In the genomic region with DNA sequence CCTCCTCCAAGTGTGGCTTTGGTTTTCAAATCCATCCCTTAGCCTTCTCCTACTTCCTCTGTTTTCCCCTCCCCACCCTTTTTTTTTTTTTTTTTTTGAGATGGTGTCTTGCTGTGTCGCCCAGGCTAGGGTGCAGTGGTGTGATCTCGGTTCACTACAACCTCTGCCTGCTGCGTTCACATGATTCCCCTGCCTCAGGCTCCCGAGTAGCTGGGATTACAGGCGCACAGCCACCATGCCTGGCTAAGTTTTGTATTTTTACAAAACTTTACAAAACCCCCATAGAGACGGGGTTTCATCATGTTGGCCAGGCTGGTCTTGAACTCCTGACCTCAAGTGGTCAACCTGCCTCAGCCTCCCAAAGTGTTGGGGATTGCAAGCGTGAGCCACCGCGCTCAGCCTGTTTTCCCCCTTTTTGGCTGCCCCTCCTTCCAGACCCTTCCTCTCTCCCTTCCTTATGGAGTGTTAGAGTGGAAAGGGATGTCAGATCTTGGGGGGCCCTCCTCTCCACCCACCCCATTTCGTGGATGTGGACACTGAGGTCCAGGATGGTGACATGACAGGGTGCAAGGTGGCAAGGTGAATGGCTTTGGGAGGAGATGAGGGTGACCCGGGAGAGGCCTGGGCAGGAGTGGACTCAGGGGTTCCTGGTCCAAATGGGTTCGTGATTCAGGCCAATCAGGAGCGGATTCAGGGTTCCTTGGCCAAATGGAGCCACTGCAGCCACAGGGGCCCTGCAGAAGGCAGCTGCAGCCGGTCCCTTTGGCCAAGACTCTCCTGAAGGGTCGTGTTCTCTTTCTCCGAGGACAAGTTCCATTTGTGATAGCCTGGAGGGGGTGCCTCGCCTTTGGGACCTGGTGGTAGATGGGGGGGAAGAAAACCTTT, we compare ENCODE assay signal across 16 cellular contexts. TPM values are rescaled to one million over a fixed set of nuclear protein-coding genes. Genes with fewer than 3 reads are reported as not detected.
DNase-seq lines count a peak whose midpoint lies in the region; ATAC-seq, FAIRE-seq and TF ChIP-seq lines count a peak whose summit lies in the region.
"Had no signal": no experiment of that assay in that cellular context is flagged by ENCODE, and none has a peak within 500 bp of the region (broad histone marks: within the 10 kb centered on the region; RNA-seq: fewer than 3 reads in every experiment).

No MANE protein-coding gene starts in this region.

- in situ Hi-C loops in GM12878 (cut with MboI) = no loop called here

- no peak overlapping the region for H3K4me3 ChIP-seq in AG04450 (ENCODE audit: low read depth, low read length)
- no peak overlapping the region for H3K4me3 ChIP-seq in GM12878
- H3K4me3 ChIP-seq in osteoblast (ENCODE audit: insufficient read depth, low read length) = no peak overlapping the region
- H3K4me3 ChIP-seq: HAP-1, lung, SK-N-MC had no signal

- H3K4me1 ChIP-seq in H9 (ENCODE audit: insufficient read depth, low read length) (no peaks in the 10 kb centered on the region; the same call in 1 of the 2 replicates), GM12878 (ENCODE audit: control insufficient read depth, insufficient read depth, low read length) (peaks cover 19% of the 10 kb centered on the region), osteoblast (ENCODE audit: insufficient read depth, low read length) (peaks cover 20% of the 10 kb centered on the region)

- H3K9me3 Mint-ChIP-seq in H9 = no peaks in the 10 kb centered on the region
- H3K9me3 Mint-ChIP-seq in natural killer cell = no peaks in the 10 kb centered on the region

- peaks cover 14% of the 10 kb centered on the region for H3K23me2 ChIP-seq in H9 (ENCODE audit: insufficient read length, low read depth, low read length, poor library complexity, severe bottlenecking)

- H3K56ac ChIP-seq in H9 (ENCODE audit: insufficient read length, low read depth, low read length) = no peak overlapping the region

- H3K27ac ChIP-seq in AG04450 (ENCODE audit: low read depth, low read length) (peak overlapping the region; percentile 21), H9 (ENCODE audit: insufficient read length, low read depth, low read length) (no peak overlapping the region), GM12878 (ENCODE audit: control insufficient read depth, insufficient read depth) (peak overlapping the region; percentile 20; the same call in 1 of the 2 replicates), osteoblast (ENCODE audit: low read depth, low read length) (no peak overlapping the region)
- H3K27ac ChIP-seq: SK-N-MC had no signal

- no peak overlapping the region for H4K5ac ChIP-seq in H9 (ENCODE audit: insufficient read length, low read depth, low read length)

- no peak overlapping the region for H3T11ph ChIP-seq in H9 (ENCODE audit: low read length)

- POLR2A ChIA-PET in AG04450 (lab: Yijun Ruan, JAX) = no interaction called here
- POLR2A ChIA-PET in GM12878 (lab: Charles Lee) = no interaction called here

- peak overlapping the region in 2 of 3 experiments; percentile 8 to 35; a peak in 2 of 7 replicates for H3K27ac Mint-ChIP-seq in H9
- H3K27ac Mint-ChIP-seq in natural killer cell = peak overlapping the region in 1 of 2 donors; percentile 9

- no peaks in the 10 kb centered on the region for H3K9me3 ChIP-seq in AG04450 (ENCODE audit: control insufficient read depth, insufficient read depth, low read length)
- H3K9me3 ChIP-seq in H9 (ENCODE audit: control insufficient read depth, low read depth, low read length) = no peaks in the 10 kb centered on the region
- H3K9me3 ChIP-seq in GM12878 (replicated peaks; ENCODE audit: control insufficient read depth, insufficient read depth, low read length) = no peaks in the 10 kb centered on the region
- no peaks in the 10 kb centered on the region for H3K9me3 ChIP-seq in osteoblast (ENCODE audit: low read depth, low read length)
- H3K9me3 ChIP-seq: HAP-1 had no signal

- intact Hi-C loops in GM12878 (cut with micrococcal nuclease; ENCODE audit: unreplicated experiment) = loop anchor here (5.0 kb wide), 1 partner anchor 73 kb away; no protein-coding TSS in a partner anchor
- intact Hi-C loops in natural killer cell (cut with micrococcal nuclease) = loop anchor here (5.0 kb wide), 1 partner anchor 67 kb away; the partner anchor contains the start of gene CEP20

- H2AFZ ChIP-seq in H9 (ENCODE audit: low read length) (no peak overlapping the region), GM12878 (ENCODE audit: control insufficient read depth, low read depth, low read length) (no peak overlapping the region), osteoblast (ENCODE audit: low read length) (no peak overlapping the region)

- H4K91ac ChIP-seq in H9 (ENCODE audit: insufficient read length, low read depth, low read length) = no peak overlapping the region

- H2BK5ac ChIP-seq in H9 (ENCODE audit: insufficient read length, low read length) = no peak overlapping the region

- DNase-seq in AG04450 (ENCODE audit: low read depth, low spot score) = no peak
- DNase-seq in H9 = no peak
- no peak for DNase-seq in GM12878 (ENCODE audit: low read depth, low spot score)
- DNase-seq in osteoblast (ENCODE audit: insufficient read length, low spot score, missing footprints) = peak; percentile 76
- no peak for DNase-seq in NCI-H226
- no peak for DNase-seq in natural killer cell
- no peak for DNase-seq in ecto neural progenitor cell (ENCODE audit: low spot score)
- DNase-seq: AML-193, anterior cingulate cortex, DMS53, NCI-H1417, NCI-H446 treated with DMSO at 0.1 percent for 48 hours had no signal

- H3K36me3 ChIP-seq in GM12878 (ENCODE audit: control insufficient read depth in 2 of 2, insufficient read depth in 2 of 2, low read length in 1 of 2) = peaks cover 2 to 3% of the 10 kb centered on the region in 2 experiments; a peak in 3 of 4 replicates
- no peaks in the 10 kb centered on the region for H3K36me3 ChIP-seq in osteoblast (ENCODE audit: insufficient read depth, low read length)
- H3K36me3 ChIP-seq: HAP-1 had no signal

- no peak for TF ChIP-seq CTCF in AG04450 (IDR thresholded peaks at IDR 0.05; ENCODE audit: low read depth, low read length)
- TF ChIP-seq CTCF in H9 (conservative IDR thresholded peaks at IDR 0.05) = no peak
- no peak for TF ChIP-seq CTCF in GM12878 (IDR thresholded peaks at IDR 0.05 in 2 of 3, conservative IDR thresholded peaks at IDR 0.05 in 1 of 3; ENCODE audit: control insufficient read depth in 2 of 3, extremely low read depth in 1 of 3, insufficient read depth in 1 of 3, low read depth in 3 of 3, low read length in 3 of 3)
- no peak for TF ChIP-seq CTCF in osteoblast (IDR thresholded peaks at IDR 0.05; ENCODE audit: extremely low read depth, low read depth, low read length)
- no peak for TF ChIP-seq CTCF in natural killer cell (IDR thresholded peaks at IDR 0.05)

- H3K14ac ChIP-seq in H9 (ENCODE audit: insufficient read depth, low read length) = no peak overlapping the region

- no peak overlapping the region for H2BK12ac ChIP-seq in H9 (ENCODE audit: insufficient read length, low read depth, low read length)

- no peak overlapping the region for H3K4me3 Mint-ChIP-seq in H9
- H3K4me3 Mint-ChIP-seq in natural killer cell = no peak overlapping the region

- H3K4me2 ChIP-seq in H9 (ENCODE audit: insufficient read depth, insufficient read length, low read length) = no peak overlapping the region
- H3K4me2 ChIP-seq in GM12878 (ENCODE audit: control insufficient read depth, insufficient read depth) = peak overlapping the region; percentile 67
- H3K4me2 ChIP-seq in osteoblast (ENCODE audit: insufficient read depth, low read length) = no peak overlapping the region

- H4K20me1 ChIP-seq in H9 (ENCODE audit: control insufficient read depth, insufficient read depth, insufficient read length) (no peaks in the 10 kb centered on the region), GM12878 (ENCODE audit: control insufficient read depth, insufficient read depth) (peaks cover 4% of the 10 kb centered on the region), osteoblast (ENCODE audit: insufficient read depth, low read length) (peaks cover 54% of the 10 kb centered on the region)

- no peaks in the 10 kb centered on the region for H3K27me3 ChIP-seq in AG04450 (ENCODE audit: control insufficient read depth, insufficient read depth, low read length)
- no peaks in the 10 kb centered on the region for H3K27me3 ChIP-seq in H9 (ENCODE audit: insufficient read depth, low read length)
- no peaks in the 10 kb centered on the region for H3K27me3 ChIP-seq in GM12878 (replicated peaks in 1 of 2; ENCODE audit: control insufficient read depth in 2 of 2, insufficient read depth in 2 of 2, low read length in 1 of 2)
- no peaks in the 10 kb centered on the region for H3K27me3 ChIP-seq in osteoblast (ENCODE audit: insufficient read depth, low read length)

- TF ChIP-seq POLR2A in GM12878 (IDR thresholded peaks at IDR 0.05; ENCODE audit: low read depth, low read length) (no peak), GM18505 (IDR thresholded peaks at IDR 0.05; ENCODE audit: borderline replicate concordance, extremely low read depth, insufficient read depth, insufficient read length) (no peak)

- CTCF ChIA-PET in AG04450 (lab: Charles Lee) (interaction anchor here (1.7 kb wide), 1 partner anchor 79 kb away, joined by 4 read pairs; no protein-coding TSS in a partner anchor), GM12878 (lab: Yijun Ruan, JAX) (no interaction called here)

- H2BK20ac ChIP-seq in H9 (ENCODE audit: low read depth, low read length, poor library complexity, severe bottlenecking) = no peak overlapping the region

- no peak for FAIRE-seq in GM12878 (lab: Jason Lieb, UNC)

- no peak overlapping the region for H3K18ac ChIP-seq in H9 (ENCODE audit: insufficient read length, low read depth, low read length)

- no peak overlapping the region for H3K4ac ChIP-seq in H9 (ENCODE audit: low read depth, low read length)

- SMC1A ChIA-PET in GM12878 (lab: Charles Lee; ENCODE audit: uncharacterized antibody, unreplicated experiment) = interaction anchor here (1.2 to 5.3 kb wide), 2 partner anchors 54 to 71 kb away, joined by 3 to 31 read pairs; no protein-coding TSS in a partner anchor

- RAD21 ChIA-PET in GM12878 (lab: Charles Lee; ENCODE audit: unreplicated experiment) = interaction anchor here (1.0 kb wide), 1 partner anchor 66 kb away, joined by 4 read pairs; the partner anchor contains the start of gene CEP20

- no peak overlapping the region for H3K23ac ChIP-seq in H9 (ENCODE audit: insufficient read length, low read depth, low read length)

- H3K27me3 Mint-ChIP-seq in H9 (ENCODE audit: low read depth) (no peaks in the 10 kb centered on the region), natural killer cell (ENCODE audit: low read depth in 2 of 2) (no peaks in the 10 kb centered on the region)

- H2BK15ac ChIP-seq in H9 (ENCODE audit: low read depth, low read length) = no peak overlapping the region

- H2BK120ac ChIP-seq in H9 (ENCODE audit: low read depth, low read length, poor library complexity, severe bottlenecking) = no peak overlapping the region

- H3K9ac ChIP-seq in H9 (ENCODE audit: extremely low read depth, insufficient read length, low read length) (no peak overlapping the region), GM12878 (ENCODE audit: control insufficient read depth, insufficient read depth, low read length) (no peak overlapping the region)

- H3K79me1 ChIP-seq in H9 (ENCODE audit: insufficient read depth, low read depth, low read length, poor library complexity, severe bottlenecking) = peaks cover 15% of the 10 kb centered on the region

- peaks cover 2 to 19% (median 6%) of the 10 kb centered on the region in 3 experiments; a peak in 6 of 7 replicates for H3K36me3 Mint-ChIP-seq in H9 (ENCODE audit: insufficient read depth in 1 of 3, low read depth in 3 of 3)
- H3K36me3 Mint-ChIP-seq in natural killer cell = no peaks in the 10 kb centered on the region

- TF ChIP-seq EP300 in GM12878 (IDR thresholded peaks at IDR 0.05; ENCODE audit: borderline replicate concordance in 1 of 2, control insufficient read depth in 1 of 2, low read depth in 2 of 2, low read length in 2 of 2) = no peak

- H3K79me2 ChIP-seq in H9 (ENCODE audit: insufficient read depth, low read length) (peaks cover 54% of the 10 kb centered on the region; the same call in 1 of the 2 replicates), GM12878 (ENCODE audit: control insufficient read depth, insufficient read depth, low read length) (peaks cover 89% of the 10 kb centered on the region), osteoblast (ENCODE audit: insufficient read depth, low read length) (peaks cover 97% of the 10 kb centered on the region)

- no peak overlapping the region for H4K8ac ChIP-seq in H9 (replicated peaks; ENCODE audit: insufficient read length, low read depth, low read length)

- BruUV-seq in GM12878 (replicated peaks; lab: Mats Ljungman, UMichigan) = no TSS peak

- H2AK5ac ChIP-seq in H9 (ENCODE audit: insufficient read length, low read length) = no peak overlapping the region

- WGBS in H9 (ENCODE audit: extremely low coverage, insufficient read length, low lambda C conversion rate) = no CpG with 5 or more reads among the region's 17 CpGs
- 89% methylated on average over 16 of the region's 17 CpGs for WGBS in GM12878 (ENCODE audit: insufficient coverage, insufficient replicate concordance, low lambda C conversion rate, missing lambda C conversion rate)

- no peak for TF ChIP-seq RAD21 in GM12878 (IDR thresholded peaks at IDR 0.05; ENCODE audit: insufficient read depth, low read depth, low read length)

- H3K4me1 Mint-ChIP-seq in H9 (peaks cover 35 to 38% of the 10 kb centered on the region in 2 experiments), natural killer cell (peaks cover 22 to 49% of the 10 kb centered on the region in 2 donors)

- ATAC-seq in GM12878 (no peak), natural killer cell (no peak), GM18505 (IDR thresholded peaks at IDR 0.05; ENCODE audit: unreplicated experiment) (no peak)

RNA-seq across cellular contexts. Expression of gene ABCC1, which starts 4.8 kb away (rescaled TPM):
- polyA plus RNA-seq in AG04450 (2011; rRNA removed) (69.7 and 102 TPM in 2 replicates), GM12878 (2011; rRNA removed) (15.3 and 27.5 TPM in 2 replicates), GM12878 (2014; fragmentation: Illumina TruSeq; extraction: Trizol) (19.1 and 21.7 TPM in 2 replicates), GM12878 (2014; fragmentation: Nextera tagmentation; extraction: Ambion mirVana) (1 to 10 TPM; 3.2 to 4.8 TPM), GM12878 (2014; rRNA removed) (16.9 and 20.6 TPM in 2 replicates), GM12878 (2016; fragmentation: Nextera tagmentation; extraction: Ambion mirVana) (10 to 100 TPM in 1 of 2 experiments, 1 to 10 TPM in 1; 4.0 to 10.1 TPM)
- polyA minus RNA-seq in AG04450 (2011; rRNA and poly(A)+ RNA removed) = 290 and 395 TPM in 2 replicates
- total RNA-seq in H9 (2021) (51.7 and 56.4 TPM in 2 replicates), GM12878 (2014; rRNA removed) (18.9 and 21.8 TPM in 2 replicates), GM12878 (2014; rRNA removed; fragmentation: Illumina TruSeq; extraction: Trizol) (12.1 and 12.2 TPM in 2 replicates), GM12878 (2021) (41.7 and 44.6 TPM in 2 replicates), osteoblast (33.7 and 37.7 TPM in 2 replicates), natural killer cell (10 to 100 TPM; 24.5 to 53.9 (median 27.9) TPM)
- 142 and 148 TPM in 2 replicates for total RNA-seq in GM12878 (2013; cell fraction: nucleolus; rRNA removed)
- 20.3 TPM for polyA plus RNA-seq in GM12878 (2011; ENCODE audit: low read depth)
- 26.7 and 30.6 TPM in 2 replicates for polyA plus RNA-seq in GM12878 (2011; cell fraction: cytosol; rRNA removed)
- polyA plus RNA-seq in GM12878 (2011; cell fraction: nucleus; rRNA removed) = 92.6 and 98.5 TPM in 2 replicates
- 27.1 and 43.7 TPM in 2 replicates for polyA plus RNA-seq in GM12878 (2012)
- 84.9 and 110 TPM in 2 replicates for polyA minus RNA-seq in GM12878 (2011; rRNA and poly(A)+ RNA removed)
- polyA minus RNA-seq in GM12878 (2011; cell fraction: cytosol; rRNA and poly(A)+ RNA removed) = 20.8 and 28.8 TPM in 2 replicates
- 39.2 and 69.1 TPM in 2 replicates for polyA minus RNA-seq in GM12878 (2011; cell fraction: nucleus; rRNA and poly(A)+ RNA removed)

Comparison
In these comparisons a context has a peak if more than half of its experiments do, and no peak if none do; other contexts are left out.
1. H3K27ac ChIP-seq: peak in AG04450 (single experiment) and GM12878 (single experiment); none in H9 (single experiment) and osteoblast (single experiment).